Comparison of ENCODE assay signal across 8 cellular contexts in the genomic region with DNA sequence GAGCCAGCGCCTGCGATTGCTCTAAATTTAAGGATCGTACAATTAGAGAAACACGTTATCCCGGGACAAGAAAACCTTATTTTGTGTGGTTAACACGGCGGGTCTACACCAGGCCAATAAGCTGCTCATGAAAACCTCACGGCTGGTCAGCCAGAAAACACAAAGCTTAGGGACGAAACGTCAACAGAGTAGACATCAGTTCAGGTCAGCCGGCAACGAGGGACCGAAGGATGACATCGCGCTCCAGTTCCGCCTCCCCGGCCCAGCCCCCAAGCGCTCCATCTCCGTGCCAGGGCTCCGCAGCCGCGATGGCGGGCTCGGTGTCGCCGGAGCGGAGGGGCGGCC. TPM values are rescaled to one million over a fixed set of nuclear protein-coding genes. Genes with fewer than 3 reads are reported as not detected.
DNase-seq lines count a peak whose midpoint lies in the region; ATAC-seq and TF ChIP-seq lines count a peak whose summit lies in the region.

No MANE protein-coding gene starts in this region.

- H3K27ac ChIP-seq in OCI-LY7 (ENCODE audit: low read depth, low read length, poor library complexity, severe bottlenecking) (peak overlapping the region; percentile 84), lung (ENCODE audit: low read depth in 1 of 2, low read length in 1 of 2) (peak overlapping the region; percentile 89 to 99), tibial nerve (peak overlapping the region; percentile 92 to 98 (median 96))

- H3K9me3 ChIP-seq in OCI-LY7 (ENCODE audit: low read length): no peaks in the 10 kb centered on the region
- no peaks in the 10 kb centered on the region for H3K9me3 ChIP-seq in lung (ENCODE audit: control insufficient read depth in 2 of 2, insufficient read depth in 1 of 2, low read length in 1 of 2)
- no peaks in the 10 kb centered on the region for H3K9me3 ChIP-seq in tibial nerve

- no peaks in the 10 kb centered on the region for H3K27me3 Mint-ChIP-seq in T-helper 2 cell treated with Interferon-gamma antibody and Interleukin-4, amounts not matched to agents 5 μg/mL and 100 μg/mL, for 36 hours (ENCODE audit: low read depth)
- no peaks in the 10 kb centered on the region for H3K27me3 Mint-ChIP-seq in chondrocyte (ENCODE audit: low read depth)

- 0% methylated on average over 22 to 28 of the region's 28 CpGs for WGBS in lung, 2 donors
- 0% methylated on average over 14 to 19 of the region's 28 CpGs for WGBS in tibial nerve, 2 donors

- H2AFZ ChIP-seq in OCI-LY7 (ENCODE audit: low read length): peak overlapping the region; percentile 68; the same call in 1 of the 2 replicates

- ATAC-seq in HG02870 (IDR thresholded peaks at IDR 0.05; ENCODE audit: unreplicated experiment): peak; percentile 44
- ATAC-seq in lung (ENCODE audit: insufficient read depth, low FRiP score): peak; percentile 37

- TF ChIP-seq EP300 in tibial nerve (IDR thresholded peaks at IDR 0.05): no peak

- H4K20me1 ChIP-seq in OCI-LY7 (ENCODE audit: insufficient read depth, low read length): peaks cover 23% of the 10 kb centered on the region

- no peaks in the 10 kb centered on the region for H3K27me3 ChIP-seq in lung (ENCODE audit: control insufficient read depth, insufficient read depth)
- no peaks in the 10 kb centered on the region for H3K27me3 ChIP-seq in tibial nerve

- CTCF ChIA-PET in OCI-LY7 (lab: Charles Lee; ENCODE audit: unreplicated experiment): no interaction called here

- peak overlapping the region; percentile 90 for H3K4me3 Mint-ChIP-seq in T-helper 2 cell treated with Interferon-gamma antibody and Interleukin-4, amounts not matched to agents 5 μg/mL and 100 μg/mL, for 36 hours
- H3K4me3 Mint-ChIP-seq in chondrocyte (ENCODE audit: unreplicated experiment): peak overlapping the region; percentile 88

- no TSS peak for BruUV-seq in OCI-LY7 (replicated peaks; lab: Mats Ljungman, UMichigan)

- peak overlapping the region; percentile 100 for H3K4me2 ChIP-seq in OCI-LY7 (ENCODE audit: low read length)

- no peaks in the 10 kb centered on the region for H3K9me2 ChIP-seq in OCI-LY7 (ENCODE audit: insufficient read depth, low read length)

- POLR2A ChIA-PET in OCI-LY7 (lab: Charles Lee): interaction anchor here (0.5 kb wide), 1 partner anchor 1003 kb away, joined by 3 read pairs; no protein-coding TSS in a partner anchor

- H3K36me3 ChIP-seq in OCI-LY7 (ENCODE audit: insufficient read depth, low read length): peaks cover 38% of the 10 kb centered on the region
- peaks cover 6 to 8% of the 10 kb centered on the region in 2 donors for H3K36me3 ChIP-seq in lung (ENCODE audit: control insufficient read depth in 2 of 2, insufficient read depth in 2 of 2, low read length in 2 of 2)
- peaks cover 0 to 41% (median 0%) of the 10 kb centered on the region in 3 donors for H3K36me3 ChIP-seq in tibial nerve

- H3K9me3 Mint-ChIP-seq in T-helper 2 cell treated with Interferon-gamma antibody and Interleukin-4, amounts not matched to agents 5 μg/mL and 100 μg/mL, for 36 hours: no peaks in the 10 kb centered on the region
- H3K9me3 Mint-ChIP-seq in chondrocyte (ENCODE audit: low read depth): no peaks in the 10 kb centered on the region

- peaks cover 49% of the 10 kb centered on the region for H3K79me2 ChIP-seq in OCI-LY7 (ENCODE audit: insufficient read depth, low read depth, low read length)

- H3K27ac Mint-ChIP-seq in T-helper 2 cell treated with Interferon-gamma antibody and Interleukin-4, amounts not matched to agents 5 μg/mL and 100 μg/mL, for 36 hours: peak overlapping the region; percentile 90
- peak overlapping the region; percentile 97 for H3K27ac Mint-ChIP-seq in chondrocyte (ENCODE audit: unreplicated experiment)

- peak overlapping the region; percentile 82 for H3K4me3 ChIP-seq in OCI-LY7 (ENCODE audit: low read depth, low read length, poor library complexity, severe bottlenecking)
- peak overlapping the region; percentile 78 for H3K4me3 ChIP-seq in lung
- H3K4me3 ChIP-seq in tibial nerve: peak overlapping the region; percentile 74 to 87 (median 79)

- TF ChIP-seq POLR2A in tibial nerve (IDR thresholded peaks at IDR 0.05): no peak

- peaks cover 32% of the 10 kb centered on the region for H3K4me1 Mint-ChIP-seq in T-helper 2 cell treated with Interferon-gamma antibody and Interleukin-4, amounts not matched to agents 5 μg/mL and 100 μg/mL, for 36 hours (ENCODE audit: low read depth)
- H3K4me1 Mint-ChIP-seq in chondrocyte (ENCODE audit: low read depth): peaks cover 25% of the 10 kb centered on the region

- peaks cover 25% of the 10 kb centered on the region for H3K36me3 Mint-ChIP-seq in T-helper 2 cell treated with Interferon-gamma antibody and Interleukin-4, amounts not matched to agents 5 μg/mL and 100 μg/mL, for 36 hours (ENCODE audit: low read depth)
- peaks cover under 1% of the 10 kb centered on the region for H3K36me3 Mint-ChIP-seq in chondrocyte (ENCODE audit: low read depth)

- DNase-seq in T-helper 2 cell treated with Interferon-gamma antibody and Interleukin-4, amounts not matched to agents 5 μg/mL and 100 μg/mL, for 36 hours (ENCODE audit: low spot score): no peak
- DNase-seq in T-helper 2 cell (no peak), OCI-LY7 (ENCODE audit: low spot score) (no peak), chondrocyte (ENCODE audit: low spot score) (no peak), lung (ENCODE audit: low spot score) (no peak), tibial nerve (ENCODE audit: low spot score in 2 of 2) (peak in 1 of 2 donors; percentile 21), mesenteric fat pad (ENCODE audit: low spot score) (no peak)

- peaks cover 32% of the 10 kb centered on the region for H3K4me1 ChIP-seq in OCI-LY7 (ENCODE audit: insufficient read depth, low read length, poor library complexity, severe bottlenecking)
- peaks cover 6 to 9% of the 10 kb centered on the region in 2 donors for H3K4me1 ChIP-seq in lung (ENCODE audit: control insufficient read depth in 2 of 2, insufficient read depth in 2 of 2, low read length in 2 of 2)
- H3K4me1 ChIP-seq in tibial nerve: peaks cover 0 to 52% (median 26%) of the 10 kb centered on the region in 4 donors

- intact Hi-C loops in OCI-LY7 (cut with micrococcal nuclease; ENCODE audit: unreplicated experiment): loop anchor here (1.0 to 5.0 kb wide), 5 partner anchors 71 to 724 kb away; a partner anchor contains a TSS

- TF ChIP-seq CTCF in OCI-LY7 (conservative IDR thresholded peaks at IDR 0.05; ENCODE audit: low read length) (no peak), chondrocyte (IDR thresholded peaks at IDR 0.05) (no peak), lung (IDR thresholded peaks at IDR 0.05; ENCODE audit: control extremely low read depth, extremely low read depth) (no peak), tibial nerve (IDR thresholded peaks at IDR 0.05) (no peak)

RNA-seq across cellular contexts. Expression of a gene that starts 0.5 kb away (rescaled TPM):
- total RNA-seq in OCI-LY7 (2014; rRNA removed; shearing (Covaris generic)): 28.2 and 39.0 TPM in 2 replicates
- total RNA-seq in OCI-LY7 (2022) (33.6 and 40.5 TPM in 2 replicates), chondrocyte (42.0 to 46.5 TPM (median 44.7 TPM) in 3 replicates), lung (10 to 100 TPM; 44.3 to 68.1 TPM), tibial nerve (10 to 100 TPM; 33.5 to 54.0 (median 40.9) TPM), mesenteric fat pad (44.1 TPM)
- 10 to 100 TPM; 40.2 to 44.9 TPM for polyA plus RNA-seq in lung
